In the genomic region with DNA sequence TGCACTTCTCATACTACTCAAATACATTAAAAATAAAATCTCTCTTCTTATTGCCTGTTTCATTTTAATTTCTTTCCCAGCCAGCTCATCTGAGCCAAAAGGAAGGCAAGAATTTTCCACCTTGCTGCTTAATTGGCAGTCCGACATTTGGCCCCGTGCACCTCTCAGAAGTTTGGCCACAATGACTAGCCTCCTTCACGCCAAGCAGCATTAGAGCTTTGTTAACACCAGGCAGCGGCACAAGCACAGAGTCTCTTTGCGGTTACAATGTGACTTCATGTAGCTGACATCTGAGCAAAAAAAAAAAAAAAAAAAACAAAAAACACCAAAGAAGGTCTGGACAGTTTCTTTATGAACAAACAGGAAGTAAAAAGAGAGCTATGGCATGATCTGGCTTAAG, we compare ENCODE assay signal across 29 cellular contexts.
"Had no signal": no experiment of that assay in that cellular context is flagged by ENCODE, and none has a peak within 500 bp of the region (broad histone marks: within the 10 kb centered on the region; RNA-seq: fewer than 3 reads in every experiment).

No MANE protein-coding gene starts in this region.

- H3K27me3 Mint-ChIP-seq: activated CD4-positive, alpha-beta T cell treated with anti-CD3 and anti-CD28 coated beads, Interleukin-2, amount 10 ng/mL, durations not matched to agents 24 days and 14 days; activated CD8-positive, alpha-beta memory T cell treated with anti-CD3 and anti-CD28 coated beads, Interleukin-2, amount 10 ng/mL, durations not matched to agents 7 days and 5 days; activated naive CD8-positive, alpha-beta T cell treated with anti-CD3 and anti-CD28 coated beads for 36 hours; dendritic cell treated with granulocyte-macrophage colony-stimulating factor and Interleukin-4, amounts not matched to agents 40 ng/mL and 50 ng/mL, for 4 days; effector memory CD8-positive, alpha-beta T cell had no signal

- DNase-seq: activated CD4-positive, alpha-beta memory T cell treated with anti-CD3 and anti-CD28 coated beads for 36 hours; activated CD4-positive, alpha-beta T cell treated with anti-CD3 and anti-CD28 coated beads for 36 hours; activated CD4-positive, alpha-beta T cell treated with anti-CD3 and anti-CD28 coated beads, Interleukin-2, amount 10 ng/mL, durations not matched to agents 24 days and 14 days; activated CD4-positive, CD25-positive, alpha-beta regulatory T cell; activated CD4-positive, CD25-positive, alpha-beta regulatory T cell treated with anti-CD3 and anti-CD28 coated beads, Interleukin-2, amount 50 U/mL, for 72 hours; activated CD8-positive, alpha-beta memory T cell treated with anti-CD3 and anti-CD28 coated beads, Interleukin-2, amount 10 ng/mL, durations not matched to agents 7 days and 5 days; activated CD8-positive, alpha-beta memory T cell treated with anti-CD3 and anti-CD28 coated beads, Interleukin-2, amount 50 U/mL, for 4 hours; activated CD8-positive, alpha-beta T cell treated with anti-CD3 and anti-CD28 coated beads, Interleukin-2, amount 10 ng/mL, durations not matched to agents 7 days and 5 days; activated effector memory CD4-positive, alpha-beta T cell treated with anti-CD3 and anti-CD28 coated beads, Interleukin-2, amount 50 U/mL, for 16 hours; activated naive CD4-positive, alpha-beta T cell treated with anti-CD3 and anti-CD28 coated beads for 36 hours; activated naive CD8-positive, alpha-beta T cell treated with anti-CD3 and anti-CD28 coated beads for 36 hours; activated naive CD8-positive, alpha-beta T cell treated with anti-CD3 and anti-CD28 coated beads, Interleukin-2, amount 50 U/mL, for 24 hours; activated T-cell treated with anti-CD3 and anti-CD28 coated beads, Interleukin-2, amount 50 U/mL, for 1 hour; activated T-cell treated with anti-CD3 and anti-CD28 coated beads, Interleukin-2, amount 50 U/mL, for 48 hours; adrenal gland; aorta; effector memory CD8-positive, alpha-beta T cell; erythroblast; esophagus squamous epithelium; foreskin melanocyte; T-helper 2 cell had no signal

- H3K36me3 Mint-ChIP-seq: activated CD4-positive, alpha-beta memory T cell treated with anti-CD3 and anti-CD28 coated beads for 36 hours; activated CD8-positive, alpha-beta memory T cell treated with anti-CD3 and anti-CD28 coated beads, Interleukin-2, amount 10 ng/mL, durations not matched to agents 7 days and 5 days; activated naive CD4-positive, alpha-beta T cell treated with anti-CD3 and anti-CD28 coated beads, Interleukin-2, amount 50 U/mL, for 24 hours; activated naive CD8-positive, alpha-beta T cell treated with anti-CD3 and anti-CD28 coated beads for 36 hours had no signal

- H3K4me1 ChIP-seq: adrenal gland had no signal

- H3K9me3 ChIP-seq: adrenal gland, body of pancreas, esophagus squamous epithelium, gastroesophageal sphincter had no signal

- H3K4me3 ChIP-seq: adrenal gland, body of pancreas, coronary artery, dorsolateral prefrontal cortex, esophagus squamous epithelium, gastroesophageal sphincter had no signal

- H3K36me3 ChIP-seq: adrenal gland, esophagus squamous epithelium, gastroesophageal sphincter had no signal

- H3K27me3 ChIP-seq: adrenal gland, body of pancreas, dorsolateral prefrontal cortex, esophagus squamous epithelium, gastroesophageal sphincter had no signal

- ATAC-seq: activated CD4-positive, alpha-beta T cell treated with anti-CD3 and anti-CD28 coated beads for 36 hours; activated CD8-positive, alpha-beta memory T cell treated with anti-CD3 and anti-CD28 coated beads, Interleukin-2, amount 10 ng/mL, durations not matched to agents 7 days and 5 days; activated CD8-positive, alpha-beta T cell treated with anti-CD3 and anti-CD28 coated beads, Interleukin-2, amount 10 ng/mL, durations not matched to agents 7 days and 5 days; activated naive CD8-positive, alpha-beta T cell treated with anti-CD3 and anti-CD28 coated beads, Interleukin-2, amount 50 U/mL, for 24 hours; body of pancreas; effector memory CD8-positive, alpha-beta T cell; gastroesophageal sphincter had no signal

- H3K9me3 Mint-ChIP-seq: activated CD4-positive, alpha-beta T cell treated with anti-CD3 and anti-CD28 coated beads, Interleukin-2, amount 10 ng/mL, durations not matched to agents 24 days and 14 days; activated naive CD4-positive, alpha-beta T cell treated with anti-CD3 and anti-CD28 coated beads for 36 hours; activated naive CD4-positive, alpha-beta T cell treated with anti-CD3 and anti-CD28 coated beads, Interleukin-2, amount 50 U/mL, for 24 hours; activated naive CD8-positive, alpha-beta T cell treated with anti-CD3 and anti-CD28 coated beads for 36 hours; activated T-helper 1 cell treated with anti-CD3 and anti-CD28 coated beads, Interleukin-12 subunit alpha, Interleukin-12 subunit beta, Interleukin-2, Interleukin-4 antibody, amounts not matched to agents 30 ng/mL and 10 ng/mL and 1 ng/mL, durations not matched to agents 14 hours and 24 hours and 36 hours; activated T-helper 2 cell treated with anti-CD3 and anti-CD28 coated beads, Interferon-gamma antibody, Interleukin-2, Interleukin-4, amounts not matched to agents 10 μg/mL and 5 μg/mL and 100 μg/mL, durations not matched to agents 14 hours and 24 hours and 36 hours had no signal

- H3K4me1 Mint-ChIP-seq: activated CD4-positive, alpha-beta T cell treated with anti-CD3 and anti-CD28 coated beads for 36 hours; activated CD4-positive, alpha-beta T cell treated with anti-CD3 and anti-CD28 coated beads, Interleukin-2, amount 10 ng/mL, durations not matched to agents 24 days and 14 days; activated CD8-positive, alpha-beta memory T cell treated with anti-CD3 and anti-CD28 coated beads, Interleukin-2, amount 10 ng/mL, durations not matched to agents 7 days and 5 days; activated naive CD4-positive, alpha-beta T cell treated with anti-CD3 and anti-CD28 coated beads, Interleukin-2, amount 50 U/mL, for 24 hours; activated naive CD8-positive, alpha-beta T cell treated with anti-CD3 and anti-CD28 coated beads for 36 hours; activated naive CD8-positive, alpha-beta T cell treated with anti-CD3 and anti-CD28 coated beads, Interleukin-2, amount 50 U/mL, for 24 hours had no signal

- H3K27ac ChIP-seq: adrenal gland, body of pancreas, coronary artery, dorsolateral prefrontal cortex, esophagus squamous epithelium, gastroesophageal sphincter had no signal

- H3K4me3 Mint-ChIP-seq: activated CD4-positive, alpha-beta memory T cell treated with anti-CD3 and anti-CD28 coated beads for 36 hours; activated CD4-positive, alpha-beta T cell treated with anti-CD3 and anti-CD28 coated beads for 36 hours; activated CD4-positive, alpha-beta T cell treated with anti-CD3 and anti-CD28 coated beads, Interleukin-2, amount 10 ng/mL, durations not matched to agents 24 days and 14 days; activated CD8-positive, alpha-beta memory T cell treated with anti-CD3 and anti-CD28 coated beads, Interleukin-2, amount 10 ng/mL, durations not matched to agents 7 days and 5 days; activated CD8-positive, alpha-beta T cell treated with anti-CD3 and anti-CD28 coated beads, Interleukin-2, amount 10 ng/mL, durations not matched to agents 7 days and 5 days; activated naive CD4-positive, alpha-beta T cell treated with anti-CD3 and anti-CD28 coated beads for 36 hours; activated naive CD4-positive, alpha-beta T cell treated with anti-CD3 and anti-CD28 coated beads, Interleukin-2, amount 50 U/mL, for 24 hours; activated naive CD8-positive, alpha-beta T cell treated with anti-CD3 and anti-CD28 coated beads for 36 hours; activated naive CD8-positive, alpha-beta T cell treated with anti-CD3 and anti-CD28 coated beads, Interleukin-2, amount 50 U/mL, for 24 hours; activated T-helper 1 cell treated with anti-CD3 and anti-CD28 coated beads, Interleukin-12 subunit alpha, Interleukin-12 subunit beta, Interleukin-2, Interleukin-4 antibody, amounts not matched to agents 30 ng/mL and 10 ng/mL and 1 ng/mL, durations not matched to agents 14 hours and 24 hours and 36 hours; dendritic cell treated with granulocyte-macrophage colony-stimulating factor and Interleukin-4, amounts not matched to agents 40 ng/mL and 50 ng/mL, for 4 days; effector memory CD8-positive, alpha-beta T cell had no signal

- H3K27ac Mint-ChIP-seq: activated CD4-positive, alpha-beta memory T cell treated with anti-CD3 and anti-CD28 coated beads for 36 hours; activated CD4-positive, alpha-beta T cell treated with anti-CD3 and anti-CD28 coated beads for 36 hours; activated CD4-positive, alpha-beta T cell treated with anti-CD3 and anti-CD28 coated beads, Interleukin-2, amount 10 ng/mL, durations not matched to agents 24 days and 14 days; activated CD8-positive, alpha-beta memory T cell treated with anti-CD3 and anti-CD28 coated beads, Interleukin-2, amount 10 ng/mL, durations not matched to agents 7 days and 5 days; activated CD8-positive, alpha-beta T cell treated with anti-CD3 and anti-CD28 coated beads, Interleukin-2, amount 10 ng/mL, durations not matched to agents 7 days and 5 days; activated naive CD4-positive, alpha-beta T cell treated with anti-CD3 and anti-CD28 coated beads for 36 hours; activated naive CD4-positive, alpha-beta T cell treated with anti-CD3 and anti-CD28 coated beads, Interleukin-2, amount 50 U/mL, for 24 hours; activated naive CD8-positive, alpha-beta T cell treated with anti-CD3 and anti-CD28 coated beads for 36 hours; activated naive CD8-positive, alpha-beta T cell treated with anti-CD3 and anti-CD28 coated beads, Interleukin-2, amount 50 U/mL, for 24 hours; activated T-helper 1 cell treated with anti-CD3 and anti-CD28 coated beads, Interleukin-12 subunit alpha, Interleukin-12 subunit beta, Interleukin-2, Interleukin-4 antibody, amounts not matched to agents 30 ng/mL and 10 ng/mL and 1 ng/mL, durations not matched to agents 14 hours and 24 hours and 36 hours; activated T-helper 2 cell treated with anti-CD3 and anti-CD28 coated beads, Interferon-gamma antibody, Interleukin-2, Interleukin-4, amounts not matched to agents 10 μg/mL and 5 μg/mL and 100 μg/mL, durations not matched to agents 14 hours and 24 hours and 36 hours; dendritic cell treated with granulocyte-macrophage colony-stimulating factor and Interleukin-4, amounts not matched to agents 40 ng/mL and 50 ng/mL, for 4 days; effector memory CD8-positive, alpha-beta T cell had no signal
